ENCODE assay signal across 8 cellular contexts in genomic region chr14:35826218-35826951, GRCh38.
DNase-seq lines count a peak whose midpoint lies in the region; ATAC-seq and TF ChIP-seq lines count a peak whose summit lies in the region.

BRMS1L (plus strand) TSS chr14:35826338; CDS start chr14:35826517, 179 bp downstream.

- peak; percentile 98 for DNase-seq in AG09319 (ENCODE audit: extremely low read depth, low read depth)
- peak; percentile 100 for DNase-seq in NCI-H345 (lab: John Stamatoyannopoulos, UW)
- DNase-seq in activated CD4-positive, CD25-positive, alpha-beta regulatory T cell (lab: John Stamatoyannopoulos, UW), result peak; percentile 91 to 95 (median 94)
- DNase-seq in central memory CD4-positive, alpha-beta T cell, result peak; percentile 95
- peak; percentile 97 for DNase-seq in inferior parietal cortex (ENCODE audit: extremely low spot score)
- peak; percentile 97 for DNase-seq in smooth muscle cell of the brain vasculature (ENCODE audit: low read depth, low spot score)

- no peak; the same call in 1 of the 2 replicates for TF ChIP-seq CTCF in AG09319 (IDR thresholded peaks at IDR 0.05; ENCODE audit: low read depth, low read length)

- ATAC-seq in GM19025 (IDR thresholded peaks at IDR 0.05; ENCODE audit: low read depth, unreplicated experiment) (peak; percentile 94), HG03280 (IDR thresholded peaks at IDR 0.05; ENCODE audit: unreplicated experiment) (peak; percentile 98)

Comparison
In these comparisons a context has a peak if more than half of its experiments do, and no peak if none do; other contexts are left out.
1. Peak in every context shown above with its lines: DNase-seq and ATAC-seq.